ENCODE assay signal across 10 cellular contexts in genomic region chr11:35579557-35580396, GRCh38. TPM values are rescaled to one million over a fixed set of nuclear protein-coding genes. Genes with fewer than 3 reads are reported as not detected.
A peak's percentile ranks its signal among the peaks of the same experiment; 100 is the strongest.
DNase-seq lines count a peak whose midpoint lies in the region; ATAC-seq, FAIRE-seq and TF ChIP-seq lines count a peak whose summit lies in the region.
"Had no signal": no experiment of that assay in that cellular context is flagged by ENCODE, and none has a peak within 500 bp of the region (broad histone marks: within the 10 kb centered on the region; RNA-seq: fewer than 3 reads in every experiment).

No MANE protein-coding gene starts in this region.

- H3K9me3 Mint-ChIP-seq in MCF 10A (ENCODE audit: unreplicated experiment): no peaks in the 10 kb centered on the region

- H3K27me3 Mint-ChIP-seq in MCF 10A (ENCODE audit: insufficient read depth, unreplicated experiment): no peaks in the 10 kb centered on the region

- peak overlapping the region in 1 of 2 donors; percentile 38 for H3K27ac ChIP-seq in breast epithelium
- H3K27ac ChIP-seq: C4-2B, coronary artery had no signal

- H3K4me3 Mint-ChIP-seq in MCF 10A (ENCODE audit: unreplicated experiment): peak overlapping the region; percentile 18

- intact Hi-C loops in MCF 10A (cut with micrococcal nuclease) (no loop called here), breast epithelium (cut with DNase I; ENCODE audit: low total_unique reads) (no loop called here), mucosa of descending colon (cut with DNase I, micrococcal nuclease) (no loop called here)

- TSS peak; percentile 97 for BruUV-seq in MCF 10A (replicated peaks; lab: Mats Ljungman, UMichigan)

- no peaks in the 10 kb centered on the region for H3K27me3 ChIP-seq in breast epithelium

- in situ Hi-C loops in SK-MEL-5 (cut with HindIII; ENCODE audit: low pct_unique_long_range_greater_than_20kb, low sequenced_read_pairs): no loop called here

- peaks cover 33% of the 10 kb centered on the region for H3K4me1 Mint-ChIP-seq in MCF 10A (ENCODE audit: insufficient read depth, unreplicated experiment)

- ATAC-seq in mucosa of descending colon: no peak

- no peak overlapping the region for H3K4me3 ChIP-seq in breast epithelium
- no peak overlapping the region for H3K4me3 ChIP-seq in mucosa of descending colon
- H3K4me3 ChIP-seq: coronary artery had no signal

- H3K9me3 ChIP-seq in breast epithelium (no peaks in the 10 kb centered on the region), mucosa of descending colon (no peaks in the 10 kb centered on the region)

- CTCF ChIA-PET in MCF 10A (lab: Yijun Ruan, JAX): interaction anchor here (0.6 kb wide), 1 partner anchor 303 kb away, joined by 3 read pairs; no protein-coding TSS in a partner anchor

- H3K27ac Mint-ChIP-seq in MCF 10A (ENCODE audit: low read depth, unreplicated experiment): peak overlapping the region; percentile 64

- H3K4me1 ChIP-seq in breast epithelium (no peaks in the 10 kb centered on the region), mucosa of descending colon (ENCODE audit: low read depth) (no peaks in the 10 kb centered on the region)

- H3K36me3 ChIP-seq in breast epithelium: no peaks in the 10 kb centered on the region
- no peaks in the 10 kb centered on the region for H3K36me3 ChIP-seq in mucosa of descending colon (ENCODE audit: low read depth)

- no peak for TF ChIP-seq POLR2A in breast epithelium (IDR thresholded peaks at IDR 0.05)

- POLR2A ChIA-PET in MCF 10A (lab: Yijun Ruan, JAX): interaction anchor here (0.5 to 1.0 kb wide), 4 partner anchors 12 to 1045 kb away, joined by 3 to 10 read pairs (median 3); no protein-coding TSS in a partner anchor

- H3K36me3 Mint-ChIP-seq in MCF 10A (ENCODE audit: insufficient read depth, unreplicated experiment): no peaks in the 10 kb centered on the region

- FAIRE-seq in urothelium cell line (lab: Jason Lieb, UNC): no peak

- TF ChIP-seq CTCF in MCF 10A (IDR thresholded peaks at IDR 0.05; ENCODE audit: unreplicated experiment) (no peak), breast epithelium (IDR thresholded peaks at IDR 0.05) (no peak), mucosa of descending colon (IDR thresholded peaks at IDR 0.05) (no peak)

- DNase-seq in MCF 10A (ENCODE audit: unreplicated experiment) (peak; percentile 87), breast epithelium (ENCODE audit: low spot score in 2 of 2) (no peak), SK-MEL-5 (ENCODE audit: low read depth, low spot score) (peak; percentile 11), fibroblast of peridontal ligament (ENCODE audit: extremely low read depth) (peak; percentile 99), urothelium cell line (ENCODE audit: low spot score) (peak; percentile 54), NCI-H1048 (lab: John Stamatoyannopoulos, UW) (no peak), mucosa of descending colon (no peak)
- DNase-seq in activated naive CD4-positive, alpha-beta T cell treated with anti-CD3 and anti-CD28 coated beads, Interleukin-2, amount 50 U/mL, for 16 hours: no peak

RNA-seq across cellular contexts. Expression of gene FJX1, which starts 38.5 kb away (rescaled TPM):
- total RNA-seq in MCF 10A (2022) (33.3 and 53.7 TPM in 2 replicates), breast epithelium (10 to 100 TPM in 1 of 3 donors, 1 to 10 TPM in 2; 1.1 to 12.1 (median 8.3) TPM), mucosa of descending colon (1 to 10 TPM in 1 of 3 donors, under 1 TPM in 2; 0.36 to 1.7 (median 0.84) TPM)
- total RNA-seq in SK-MEL-5 (2014; rRNA removed; shearing (Covaris generic)): 10.0 and 13.5 TPM in 2 replicates
- 20.9 and 28.3 TPM in 2 replicates for polyA plus RNA-seq in SK-MEL-5 (2015; cell fraction: cytosol; rRNA removed)
- 7.1 and 8.6 TPM in 2 replicates for polyA plus RNA-seq in SK-MEL-5 (2015; cell fraction: nucleus; rRNA removed)

RNA-seq across cellular contexts. Expression of gene PAMR1, which starts 54.4 kb away (rescaled TPM):
- total RNA-seq in MCF 10A (2022): 0.51 TPM in 1 of 2 replicates, not detected in the other
- 10 to 100 TPM in 2 of 3 donors, 1 to 10 TPM in 1; 8.8 to 36.4 (median 11.3) TPM for total RNA-seq in breast epithelium
- not detected in 2 replicates for total RNA-seq in SK-MEL-5 (2014; rRNA removed; shearing (Covaris generic))
- not detected in 2 replicates for polyA plus RNA-seq in SK-MEL-5 (2015; cell fraction: cytosol; rRNA removed)
- polyA plus RNA-seq in SK-MEL-5 (2015; cell fraction: nucleus; rRNA removed): not detected in 2 replicates
- 10 to 100 TPM in 1 of 3 donors, 1 to 10 TPM in 2; 1.7 to 17.4 (median 2.3) TPM for total RNA-seq in mucosa of descending colon

Comparison
In these comparisons a context has a peak if more than half of its experiments do, and no peak if none do; other contexts are left out.
1. DNase-seq: peak in MCF 10A (single experiment), SK-MEL-5 (single experiment), fibroblast of peridontal ligament (single experiment) and urothelium cell line (single experiment); none in breast epithelium (0 of 2), NCI-H1048 (single experiment), activated naive CD4-positive, alpha-beta T cell treated with anti-CD3 and anti-CD28 coated beads, Interleukin-2, amount 50 U/mL, for 16 hours (single experiment) and mucosa of descending colon (0 of 3).